ENCODE assay signal across 10 cellular contexts in the genomic region with DNA sequence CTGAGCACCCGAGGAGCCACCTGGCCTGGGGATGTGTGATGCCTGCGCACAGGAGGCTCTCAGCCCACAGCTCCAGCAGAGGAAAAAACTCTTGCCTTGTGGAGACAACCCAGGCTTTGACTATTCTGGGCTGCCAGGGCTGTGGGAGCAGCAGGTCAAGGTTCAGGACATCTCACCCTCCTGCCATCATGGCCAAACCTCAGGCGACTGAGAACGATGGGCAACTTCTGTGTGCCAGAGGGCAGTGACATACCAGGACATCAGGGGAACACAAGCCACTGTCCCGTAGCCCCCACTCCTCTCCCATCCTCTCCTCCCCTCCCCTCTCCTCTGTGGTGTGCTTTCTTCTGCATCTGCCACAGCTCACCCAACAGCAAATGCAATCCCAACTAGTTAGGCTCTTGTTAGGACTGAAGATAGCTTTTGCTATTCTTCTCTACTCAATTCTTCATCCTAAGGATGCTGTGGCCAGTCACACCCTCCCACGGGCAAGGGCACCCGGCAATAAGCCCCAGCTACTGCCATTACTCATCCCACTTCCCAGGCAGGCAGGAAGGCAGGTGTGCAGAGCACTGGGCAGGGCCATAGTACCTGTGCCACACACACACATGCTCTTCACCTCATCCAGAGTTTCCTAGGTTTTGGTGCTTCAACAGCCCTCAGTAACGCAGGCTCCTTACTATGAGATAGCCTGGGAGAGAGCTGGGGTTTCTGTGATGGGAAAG. TPM values are rescaled to one million over a fixed set of nuclear protein-coding genes. Genes with fewer than 3 reads are reported as not detected.
DNase-seq lines count a peak whose midpoint lies in the region; ATAC-seq, FAIRE-seq and TF ChIP-seq lines count a peak whose summit lies in the region.
"Had no signal": no experiment of that assay in that cellular context is flagged by ENCODE, and none has a peak within 500 bp of the region (broad histone marks: within the 10 kb centered on the region; RNA-seq: fewer than 3 reads in every experiment).

No MANE protein-coding gene starts in this region.

- ATAC-seq in activated CD8-positive, alpha-beta T cell treated with anti-CD3 and anti-CD28 coated beads for 36 hours: peak; percentile 42
- no peak for ATAC-seq in HG03432 (IDR thresholded peaks at IDR 0.05; ENCODE audit: unreplicated experiment)

- TF ChIP-seq CTCF in activated CD8-positive, alpha-beta T cell treated with anti-CD3 and anti-CD28 coated beads for 36 hours (IDR thresholded peaks at IDR 0.05): no peak
- no peak for TF ChIP-seq CTCF in kidney (IDR thresholded peaks at IDR 0.05; ENCODE audit: borderline replicate concordance, extremely low read depth, insufficient read depth)

- H3K36me3 Mint-ChIP-seq in activated CD8-positive, alpha-beta T cell treated with anti-CD3 and anti-CD28 coated beads for 36 hours (ENCODE audit: low read depth): no peaks in the 10 kb centered on the region

- H3K4me3 ChIP-seq in kidney (ENCODE audit: low read length in 2 of 2): no peak overlapping the region

- DNase-seq in activated effector memory CD4-positive, alpha-beta T cell treated with anti-CD3 and anti-CD28 coated beads, Interleukin-2, amount 50 U/mL, for 16 hours: peak; percentile 73
- DNase-seq in activated effector memory CD4-positive, alpha-beta T cell treated with Interleukin-2 at 50 U/mL for 16 hours: no peak
- peak; percentile 51 for DNase-seq in activated CD8-positive, alpha-beta T cell treated with anti-CD3 and anti-CD28 coated beads for 36 hours
- DNase-seq in kidney (no peak), iPS-NIHi11 (ENCODE audit: low spot score) (no peak), NCI-H446 treated with DMSO at 0.1 percent for 48 hours (lab: John Stamatoyannopoulos, UW) (no peak)
- DNase-seq: NCI-H2227 treated with DMSO at 0.1 percent for 48 hours, nephron progenitor cell had no signal

- no peak for FAIRE-seq in kidney (lab: Jason Lieb, UNC)

- H3K9ac ChIP-seq in kidney (ENCODE audit: low read length in 2 of 2): peak overlapping the region in 1 of 2 donors; percentile 51

- peaks cover 88 to 95% of the 10 kb centered on the region in 2 donors for H3K4me1 ChIP-seq in kidney (ENCODE audit: control insufficient read depth in 1 of 2, insufficient read depth in 1 of 2, low read depth in 1 of 2, low read length in 2 of 2)

- H3K27ac Mint-ChIP-seq in activated CD8-positive, alpha-beta T cell treated with anti-CD3 and anti-CD28 coated beads for 36 hours: peak overlapping the region; percentile 41
- H3K27ac Mint-ChIP-seq: nephron progenitor cell had no signal

- H3K4me3 Mint-ChIP-seq in activated CD8-positive, alpha-beta T cell treated with anti-CD3 and anti-CD28 coated beads for 36 hours: no peak overlapping the region

- POLR2A ChIA-PET in activated CD8-positive, alpha-beta T cell treated with anti-CD3 and anti-CD28 coated beads for 36 hours (lab: Charles Lee): interaction anchor here (0.6 to 3.3 kb wide), 6 partner anchors 9 to 161 kb away, joined by 3 to 12 read pairs (median 4); no protein-coding TSS in a partner anchor

- H3K27me3 Mint-ChIP-seq in activated CD8-positive, alpha-beta T cell treated with anti-CD3 and anti-CD28 coated beads for 36 hours: no peaks in the 10 kb centered on the region

- H3K36me3 ChIP-seq in kidney (ENCODE audit: control insufficient read depth in 1 of 2, insufficient read depth in 2 of 2, low read length in 2 of 2): no peaks in the 10 kb centered on the region

- H3K27ac ChIP-seq in kidney (ENCODE audit: low read depth in 2 of 2, low read length in 2 of 2) (peak overlapping the region; percentile 11 to 71), temporal lobe (ENCODE audit: low read depth, low read length) (peak overlapping the region; percentile 23)

- no peaks in the 10 kb centered on the region for H3K9me3 Mint-ChIP-seq in activated CD8-positive, alpha-beta T cell treated with anti-CD3 and anti-CD28 coated beads for 36 hours
- H3K9me3 Mint-ChIP-seq: nephron progenitor cell had no signal

- H3K9me3 ChIP-seq in kidney (ENCODE audit: control insufficient read depth in 1 of 2, low read length in 2 of 2): no peaks in the 10 kb centered on the region

- intact Hi-C loops in activated CD8-positive, alpha-beta T cell treated with anti-CD3 and anti-CD28 coated beads for 36 hours (cut with micrococcal nuclease): no loop called here
- intact Hi-C loops in kidney (cut with DNase I): no loop called here

- CTCF ChIA-PET in activated CD8-positive, alpha-beta T cell treated with anti-CD3 and anti-CD28 coated beads for 36 hours (lab: Charles Lee): interaction anchor here (1.0 to 11.8 kb wide), 6 partner anchors 9 to 84 kb away, joined by 3 to 97 read pairs (median 9); partner anchors contain the start of gene ELL

- peaks cover 91% of the 10 kb centered on the region for H3K4me1 Mint-ChIP-seq in activated CD8-positive, alpha-beta T cell treated with anti-CD3 and anti-CD28 coated beads for 36 hours (ENCODE audit: low read depth)

RNA-seq across cellular contexts. Expression of gene ELL, which starts 16.8 kb away (rescaled TPM):
- 10 to 100 TPM; 20.1 to 21.9 TPM for total RNA-seq in activated CD8-positive, alpha-beta T cell treated with anti-CD3 and anti-CD28 coated beads for 36 hours
- total RNA-seq in kidney (25.2 TPM), temporal lobe (5.2 TPM)
- 5.7 TPM for polyA plus RNA-seq in kidney (ENCODE audit: insufficient read depth, low read depth, low replicate concordance)

RNA-seq across cellular contexts. Expression of gene FKBP8, which starts 38.3 kb away (rescaled TPM):
- total RNA-seq in activated CD8-positive, alpha-beta T cell treated with anti-CD3 and anti-CD28 coated beads for 36 hours: 100 to 1,000 TPM; 216 to 220 TPM
- total RNA-seq in kidney (207 TPM), temporal lobe (114 TPM)
- polyA plus RNA-seq in kidney (ENCODE audit: insufficient read depth, low read depth, low replicate concordance): 314 TPM

RNA-seq across cellular contexts. Expression of gene KXD1, which starts 52.6 kb away (rescaled TPM):
- total RNA-seq in activated CD8-positive, alpha-beta T cell treated with anti-CD3 and anti-CD28 coated beads for 36 hours: 100 to 1,000 TPM; 137 to 142 TPM
- total RNA-seq in kidney (69.9 TPM), temporal lobe (20.9 TPM)
- polyA plus RNA-seq in kidney (ENCODE audit: insufficient read depth, low read depth, low replicate concordance): 56.3 TPM

Comparison
In these comparisons a context has a peak if more than half of its experiments do, and no peak if none do; other contexts are left out.
1. DNase-seq: peak in activated effector memory CD4-positive, alpha-beta T cell treated with anti-CD3 and anti-CD28 coated beads, Interleukin-2, amount 50 U/mL, for 16 hours (single experiment) and activated CD8-positive, alpha-beta T cell treated with anti-CD3 and anti-CD28 coated beads for 36 hours (single experiment); none in activated effector memory CD4-positive, alpha-beta T cell treated with Interleukin-2 at 50 U/mL for 16 hours (single experiment), kidney (single experiment), iPS-NIHi11 (single experiment) and NCI-H446 treated with DMSO at 0.1 percent for 48 hours (single experiment).